Comparison of ENCODE assay signal across 8 cellular contexts in genomic region chr7:100081535-100082102, GRCh38. TPM values are rescaled to one million over a fixed set of nuclear protein-coding genes. Genes with fewer than 3 reads are reported as not detected.
DNase-seq lines count a peak whose midpoint lies in the region; ATAC-seq and TF ChIP-seq lines count a peak whose summit lies in the region.

TSS of gene ZNF3 (minus strand) at chr7:100081723. CDS start at chr7:100077357, 4,366 bp downstream.

- peak within 1 kb of the TSS; percentile 92 for H3K9ac ChIP-seq in fibroblast of lung (ENCODE audit: insufficient read depth, low read length)

- peak within 1 kb of the TSS; percentile 92 for H3K27ac Mint-ChIP-seq in activated T-helper 17 cell treated with anti-CD3 and anti-CD28 coated beads, Interleukin-2, amount 50 U/mL, for 72 hours
- peak within 1 kb of the TSS; percentile 64 to 98 (median 91) for H3K27ac Mint-ChIP-seq in naive thymus-derived CD4-positive, alpha-beta T cell
- H3K27ac Mint-ChIP-seq in stimulated activated naive B cell treated with anti-CD40 and anti-IgM and Interleukin-4, amounts not matched to agents 10 μg/mL and 1 μg/mL and 100 μg/mL, for 72 hours = peak within 1 kb of the TSS; percentile 98

- H4K20me1 ChIP-seq in fibroblast of lung (ENCODE audit: control insufficient read depth, extremely low read depth, insufficient read depth, low read length) = no peaks in the 10 kb centered on the region

- no peaks in the 10 kb centered on the region for H3K9me3 Mint-ChIP-seq in activated T-helper 17 cell treated with anti-CD3 and anti-CD28 coated beads, Interleukin-2, amount 50 U/mL, for 72 hours
- peaks cover 0 to 3% (median 0%) of the 10 kb centered on the region in 11 donors for H3K9me3 Mint-ChIP-seq in naive thymus-derived CD4-positive, alpha-beta T cell
- H3K9me3 Mint-ChIP-seq in stimulated activated naive B cell treated with anti-CD40 and anti-IgM and Interleukin-4, amounts not matched to agents 10 μg/mL and 1 μg/mL and 100 μg/mL, for 72 hours = no peaks in the 10 kb centered on the region

- peaks cover 33% of the 10 kb centered on the region for H3K36me3 Mint-ChIP-seq in activated T-helper 17 cell treated with anti-CD3 and anti-CD28 coated beads, Interleukin-2, amount 50 U/mL, for 72 hours (ENCODE audit: low read depth)
- peaks cover 5 to 18% (median 12%) of the 10 kb centered on the region in 5 donors for H3K36me3 Mint-ChIP-seq in naive thymus-derived CD4-positive, alpha-beta T cell
- H3K36me3 Mint-ChIP-seq in stimulated activated naive B cell treated with anti-CD40 and anti-IgM and Interleukin-4, amounts not matched to agents 10 μg/mL and 1 μg/mL and 100 μg/mL, for 72 hours = peaks cover 12 to 26% of the 10 kb centered on the region in 2 donors

- H3K79me2 ChIP-seq in fibroblast of lung (ENCODE audit: control insufficient read depth, insufficient read depth, low read length) = peaks cover 41% of the 10 kb centered on the region

- peak; percentile 89 for ATAC-seq in activated T-helper 17 cell treated with anti-CD3 and anti-CD28 coated beads, Interleukin-2, amount 50 U/mL, for 72 hours (replicated peaks)
- ATAC-seq in naive thymus-derived CD4-positive, alpha-beta T cell = peak; percentile 94
- ATAC-seq in stimulated activated naive B cell treated with anti-CD40 and anti-IgM and Interleukin-4, amounts not matched to agents 10 μg/mL and 1 μg/mL and 100 μg/mL, for 72 hours (replicated peaks) = peak; percentile 84 to 85

- H3K4me1 Mint-ChIP-seq in activated T-helper 17 cell treated with anti-CD3 and anti-CD28 coated beads, Interleukin-2, amount 50 U/mL, for 72 hours = peaks cover 19% of the 10 kb centered on the region
- peaks cover 26 to 46% (median 41%) of the 10 kb centered on the region in 7 donors for H3K4me1 Mint-ChIP-seq in naive thymus-derived CD4-positive, alpha-beta T cell
- H3K4me1 Mint-ChIP-seq in stimulated activated naive B cell treated with anti-CD40 and anti-IgM and Interleukin-4, amounts not matched to agents 10 μg/mL and 1 μg/mL and 100 μg/mL, for 72 hours = peaks cover 21 to 24% of the 10 kb centered on the region in 2 donors

- H3K9me3 ChIP-seq in fibroblast of lung (ENCODE audit: control insufficient read depth, insufficient read depth, low read depth, low read length) = no peaks in the 10 kb centered on the region
- no peaks in the 10 kb centered on the region for H3K9me3 ChIP-seq in naive thymus-derived CD4-positive, alpha-beta T cell (ENCODE audit: control insufficient read depth in 2 of 3, low read length in 3 of 3)

- POLR2A ChIA-PET in RWPE1 (lab: Yijun Ruan, JAX; ENCODE audit: low non-redundant PET) = no interaction called here
- POLR2A ChIA-PET in naive thymus-derived CD4-positive, alpha-beta T cell (lab: Charles Lee) = interaction anchor here (0.7 to 2.0 kb wide), 11 partner anchors 8 to 594 kb away, joined by 3 to 9 read pairs (median 5); partner anchors contain the start of genes AP4M1, MCM7, TRIM4 and ZKSCAN1

- H3K27me3 Mint-ChIP-seq in activated T-helper 17 cell treated with anti-CD3 and anti-CD28 coated beads, Interleukin-2, amount 50 U/mL, for 72 hours = no peaks in the 10 kb centered on the region
- H3K27me3 Mint-ChIP-seq in naive thymus-derived CD4-positive, alpha-beta T cell = peaks cover 0 to 19% (median 0%) of the 10 kb centered on the region in 5 donors
- no peaks in the 10 kb centered on the region for H3K27me3 Mint-ChIP-seq in stimulated activated naive B cell treated with anti-CD40 and anti-IgM and Interleukin-4, amounts not matched to agents 10 μg/mL and 1 μg/mL and 100 μg/mL, for 72 hours

- peak within 1 kb of the TSS; percentile 26 for H2AFZ ChIP-seq in fibroblast of lung (ENCODE audit: low read length)

- H3K4me2 ChIP-seq in fibroblast of lung (ENCODE audit: extremely low read depth, insufficient read depth, low read length) = peak within 1 kb of the TSS; percentile 94

- peaks cover 6% of the 10 kb centered on the region for H3K36me3 ChIP-seq in fibroblast of lung (ENCODE audit: control insufficient read depth, insufficient read depth, low read length)
- H3K36me3 ChIP-seq in naive thymus-derived CD4-positive, alpha-beta T cell (ENCODE audit: control insufficient read depth in 2 of 3, insufficient read depth in 3 of 3, low read length in 3 of 3) = peaks cover 0 to 20% (median 4%) of the 10 kb centered on the region in 3 experiments

- TF ChIP-seq CTCF in LNCaP clone FGC (IDR thresholded peaks at IDR 0.05; ENCODE audit: control insufficient read depth, extremely low read depth, insufficient read depth) (peak; percentile 98), RWPE1 (conservative IDR thresholded peaks at IDR 0.05; ENCODE audit: low read depth) (peak; percentile 99), fibroblast of lung (conservative IDR thresholded peaks at IDR 0.05 in 1 of 2, IDR thresholded peaks at IDR 0.05 in 1 of 2; ENCODE audit: low read depth in 1 of 2, low read length in 2 of 2) (peak; percentile 64)

- peak; percentile 99 for DNase-seq in ELR (ENCODE audit: low read depth)
- peak; percentile 99 for DNase-seq in H4 (ENCODE audit: low spot score)
- DNase-seq in LNCaP clone FGC (ENCODE audit: low read depth) = peak; percentile 98
- DNase-seq in RWPE1 (ENCODE audit: low spot score) = peak; percentile 95
- peak; percentile 99 for DNase-seq in fibroblast of lung (ENCODE audit: low read depth in 2 of 2)
- peak; percentile 87 to 98 (median 97) for DNase-seq in naive thymus-derived CD4-positive, alpha-beta T cell
- DNase-seq in stimulated activated naive B cell treated with anti-CD40 and anti-IgM and Interleukin-4, amounts not matched to agents 10 μg/mL and 1 μg/mL and 100 μg/mL, for 72 hours = peak; percentile 99

- peak within 1 kb of the TSS; percentile 73 for H3K27ac ChIP-seq in RWPE1
- H3K27ac ChIP-seq in fibroblast of lung (ENCODE audit: insufficient read depth, low read length) = peak within 1 kb of the TSS; percentile 93
- peak within 1 kb of the TSS; percentile 82 for H3K27ac ChIP-seq in naive thymus-derived CD4-positive, alpha-beta T cell (ENCODE audit: low read depth, low read length)

- CTCF ChIA-PET in RWPE1 (lab: Yijun Ruan, JAX) = interaction anchor here (0.7 kb wide), 2 partner anchors 13 to 84 kb away, joined by 5 read pairs; no protein-coding TSS in a partner anchor
- CTCF ChIA-PET in naive thymus-derived CD4-positive, alpha-beta T cell (lab: Charles Lee) = interaction anchor here (0.7 to 1.5 kb wide), 4 partner anchors 33 to 86 kb away, joined by 3 to 6 read pairs (median 3); partner anchors contain the start of gene ZKSCAN1

- peak within 1 kb of the TSS; percentile 89 for H3K4me3 Mint-ChIP-seq in activated T-helper 17 cell treated with anti-CD3 and anti-CD28 coated beads, Interleukin-2, amount 50 U/mL, for 72 hours
- peak within 1 kb of the TSS; percentile 89 to 96 (median 92) for H3K4me3 Mint-ChIP-seq in naive thymus-derived CD4-positive, alpha-beta T cell
- H3K4me3 Mint-ChIP-seq in stimulated activated naive B cell treated with anti-CD40 and anti-IgM and Interleukin-4, amounts not matched to agents 10 μg/mL and 1 μg/mL and 100 μg/mL, for 72 hours = peak within 1 kb of the TSS; percentile 83 to 84

- H3K4me1 ChIP-seq in fibroblast of lung (ENCODE audit: control insufficient read depth, extremely low read depth, insufficient read depth, low read length) = peaks cover 5% of the 10 kb centered on the region
- peaks cover 5 to 18% of the 10 kb centered on the region in 2 donors for H3K4me1 ChIP-seq in naive thymus-derived CD4-positive, alpha-beta T cell (ENCODE audit: control insufficient read depth in 2 of 2, insufficient read depth in 2 of 2, low read length in 2 of 2)

- H3K27me3 ChIP-seq in fibroblast of lung (ENCODE audit: control insufficient read depth, insufficient read depth, low read length) = no peaks in the 10 kb centered on the region
- H3K27me3 ChIP-seq in naive thymus-derived CD4-positive, alpha-beta T cell (ENCODE audit: control insufficient read depth in 2 of 2, insufficient read depth in 2 of 2, low read length in 2 of 2) = no peaks in the 10 kb centered on the region

- H3K4me3 ChIP-seq in LNCaP clone FGC (ENCODE audit: low read depth, low read length) (peak within 1 kb of the TSS; percentile 86), fibroblast of lung (replicated peaks in 1 of 4; ENCODE audit: control extremely low read depth in 1 of 4, insufficient read depth in 1 of 4, low read depth in 3 of 4, low read length in 4 of 4) (peak within 1 kb of the TSS; percentile 91 to 99 (median 94))
- peak within 1 kb of the TSS; percentile 78 for H3K4me3 ChIP-seq in naive thymus-derived CD4-positive, alpha-beta T cell (ENCODE audit: low read length)

- intact Hi-C loops in naive thymus-derived CD4-positive, alpha-beta T cell (cut with micrococcal nuclease) = loop anchor here (1.0 to 10.0 kb wide), 26 partner anchors 8 to 1171 kb away; partner anchors contain the start of genes BUD31 (in 2 of the 2), MBLAC1 (in 2 of the 2), PDAP1 (in 2 of the 2) and TRIM4 (in 2 of the 2)

RNA-seq across cellular contexts. Expression of gene ZNF3, which starts in this region (rescaled TPM):
- total RNA-seq in H4 (2014; rRNA removed; shearing (Covaris generic)) = 32.3 and 32.5 TPM in 2 replicates
- 10 to 100 TPM; 16.9 to 17.1 TPM for total RNA-seq in activated T-helper 17 cell treated with anti-CD3 and anti-CD28 coated beads, Interleukin-2, amount 50 U/mL, for 72 hours
- total RNA-seq in fibroblast of lung = 26.8 and 30.8 TPM in 2 replicates
- polyA plus RNA-seq in fibroblast of lung = 19.7 and 20.4 TPM in 2 replicates
- polyA plus RNA-seq in fibroblast of lung (2012) = 12.1 and 13.1 TPM in 2 replicates
- polyA minus RNA-seq in fibroblast of lung (ENCODE audit: low replicate concordance) = 15.8 and 49.9 TPM in 2 replicates
- 10 to 100 TPM; 29.1 to 48.0 (median 35.0) TPM for total RNA-seq in naive thymus-derived CD4-positive, alpha-beta T cell
- 10 to 100 TPM; 20.3 to 37.6 TPM for polyA plus RNA-seq in naive thymus-derived CD4-positive, alpha-beta T cell

Comparison
In these comparisons a context has a peak if more than half of its experiments do, and no peak if none do; other contexts are left out.
1. Peak in every context shown above with its lines: DNase-seq, ATAC-seq, H3K4me3 ChIP-seq and H3K27ac ChIP-seq.